Comparison of ENCODE assay signal across 10 cellular contexts in the genomic region with DNA sequence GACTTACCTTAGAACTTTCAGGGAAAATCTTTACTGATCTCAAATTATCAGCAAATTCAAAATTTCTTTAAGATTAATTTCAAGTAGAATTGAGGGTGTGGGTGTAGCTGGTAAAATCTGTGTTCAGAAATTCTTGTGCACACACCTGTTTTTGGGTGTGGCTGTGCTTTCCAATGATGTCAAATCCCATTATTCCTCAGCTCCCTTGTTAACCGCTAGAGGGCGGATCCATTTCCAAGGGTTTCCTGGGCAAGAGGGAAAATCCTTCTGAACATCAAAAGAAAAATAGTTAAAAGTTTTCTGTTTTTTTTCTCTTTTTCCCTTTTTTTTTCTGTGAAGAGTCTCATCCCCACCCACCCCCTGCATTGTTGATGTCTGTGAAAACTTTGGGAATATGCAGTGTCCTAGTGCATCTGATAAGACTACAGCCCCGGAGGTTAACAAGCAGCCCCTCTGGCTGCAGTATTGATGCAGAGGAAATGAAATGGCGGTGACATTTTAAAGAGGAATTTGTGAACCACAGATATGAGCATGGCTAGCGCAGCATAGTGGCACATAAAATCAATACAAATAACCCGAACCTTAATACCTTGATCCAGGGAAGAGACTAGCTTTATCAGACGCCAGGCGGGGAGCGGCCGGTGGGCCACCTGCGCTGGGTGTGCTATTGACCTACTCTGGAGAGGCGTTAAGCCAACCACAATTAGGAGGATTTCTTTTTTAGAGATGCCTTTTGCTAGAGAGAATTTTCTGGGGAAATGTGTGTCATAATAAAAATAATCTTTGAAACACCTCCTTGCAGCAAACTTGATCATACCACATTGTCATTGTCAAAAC.
DNase-seq lines count a peak whose midpoint lies in the region; ATAC-seq and TF ChIP-seq lines count a peak whose summit lies in the region.
"Had no signal": no experiment of that assay in that cellular context is flagged by ENCODE, and none has a peak within 500 bp of the region (broad histone marks: within the 10 kb centered on the region; RNA-seq: fewer than 3 reads in every experiment).

No MANE protein-coding gene starts in this region.

- H3K9me3 Mint-ChIP-seq in WTC11 (no peaks in the 10 kb centered on the region), immature natural killer cell (peaks cover 0 to 21% (median 4%) of the 10 kb centered on the region in 6 donors)
- no peaks in the 10 kb centered on the region for H3K9me3 Mint-ChIP-seq in stimulated activated naive CD8-positive, alpha-beta T cell treated with anti-CD3 and anti-CD28 coated beads, Interleukin-15, amount 100 ng/mL, for 72 hours

- H3K4me3 Mint-ChIP-seq in WTC11: no peak overlapping the region
- no peak overlapping the region for H3K4me3 Mint-ChIP-seq in immature natural killer cell
- H3K4me3 Mint-ChIP-seq in stimulated activated naive CD8-positive, alpha-beta T cell treated with anti-CD3 and anti-CD28 coated beads, Interleukin-15, amount 100 ng/mL, for 72 hours: no peak overlapping the region

- no peak overlapping the region for H3K27ac Mint-ChIP-seq in WTC11
- no peak overlapping the region for H3K27ac Mint-ChIP-seq in immature natural killer cell
- no peak overlapping the region for H3K27ac Mint-ChIP-seq in stimulated activated naive CD8-positive, alpha-beta T cell treated with anti-CD3 and anti-CD28 coated beads, Interleukin-15, amount 100 ng/mL, for 72 hours

- no peak for ATAC-seq in WTC11
- ATAC-seq in left colon: peak; percentile 67
- no peak for ATAC-seq in HG03571 (IDR thresholded peaks at IDR 0.05; ENCODE audit: unreplicated experiment)
- ATAC-seq in stimulated activated naive CD8-positive, alpha-beta T cell treated with anti-CD3 and anti-CD28 coated beads, Interleukin-15, amount 100 ng/mL, for 72 hours: no peak
- ATAC-seq: gastroesophageal sphincter had no signal

- DNase-seq in AG08395 (ENCODE audit: low spot score): peak; percentile 29
- peak; percentile 51 for DNase-seq in HPDE6-E6E7 (ENCODE audit: extremely low spot score)
- DNase-seq in WTC11 (ENCODE audit: low spot score): no peak
- peak; percentile 23 to 51 for DNase-seq in left colon
- no peak for DNase-seq in immature natural killer cell
- DNase-seq in stimulated activated naive CD8-positive, alpha-beta T cell treated with anti-CD3 and anti-CD28 coated beads, Interleukin-15, amount 100 ng/mL, for 72 hours: no peak
- no peak for DNase-seq in NCI-H1694 treated with DMSO at 0.1 percent for 48 hours (lab: John Stamatoyannopoulos, UW)
- DNase-seq: activated CD4-positive, alpha-beta T cell treated with anti-CD3 and anti-CD28 coated beads for 4 hours had no signal

- intact Hi-C loops in left colon (cut with DNase I, micrococcal nuclease): no loop called here

- peaks cover 16% of the 10 kb centered on the region for H3K4me1 Mint-ChIP-seq in WTC11
- no peaks in the 10 kb centered on the region for H3K4me1 Mint-ChIP-seq in immature natural killer cell
- H3K4me1 Mint-ChIP-seq in stimulated activated naive CD8-positive, alpha-beta T cell treated with anti-CD3 and anti-CD28 coated beads, Interleukin-15, amount 100 ng/mL, for 72 hours: no peaks in the 10 kb centered on the region

- H3K27me3 Mint-ChIP-seq in WTC11 (ENCODE audit: low read depth): peaks cover 89% of the 10 kb centered on the region
- peaks cover 0 to 6% (median 0%) of the 10 kb centered on the region in 3 donors for H3K27me3 Mint-ChIP-seq in immature natural killer cell (ENCODE audit: low read depth in 3 of 3)
- no peaks in the 10 kb centered on the region for H3K27me3 Mint-ChIP-seq in stimulated activated naive CD8-positive, alpha-beta T cell treated with anti-CD3 and anti-CD28 coated beads, Interleukin-15, amount 100 ng/mL, for 72 hours

- CTCF ChIA-PET in WTC11 (lab: Charles Lee): interaction anchor here (0.6 to 3.6 kb wide), 34 partner anchors 10 to 239 kb away, joined by 3 to 19 read pairs (median 4); partner anchors contain the start of gene FOXA2

- POLR2A ChIA-PET in WTC11 (lab: Charles Lee): interaction anchor here (0.7 kb wide), 1 partner anchor 14 kb away, joined by 6 read pairs; no protein-coding TSS in a partner anchor

- no peaks in the 10 kb centered on the region for H3K36me3 Mint-ChIP-seq in WTC11
- H3K36me3 Mint-ChIP-seq in immature natural killer cell: no peaks in the 10 kb centered on the region

- TF ChIP-seq CTCF in WTC11 (IDR thresholded peaks at IDR 0.05): peak; percentile 51

TF ChIP-seq in WTC11, 78 proteins besides CTCF, POLR2A, EP300 and RAD21 (continues in another document):
- TF ChIP-seq RORB (CRISPR knock-in tag; IDR thresholded peaks at IDR 0.05) (no peak), GRHL2 (CRISPR knock-in tag; IDR thresholded peaks at IDR 0.05; ENCODE audit: insufficient replicate concordance, severe bottlenecking) (no peak), ZNF317 (CRISPR knock-in tag; IDR thresholded peaks at IDR 0.05; ENCODE audit: borderline replicate concordance, low read depth) (no peak), MYBL2 (CRISPR knock-in tag; IDR thresholded peaks at IDR 0.05) (no peak), ZNF423 (CRISPR knock-in tag; IDR thresholded peaks at IDR 0.05) (no peak), AFF4 (CRISPR knock-in tag; IDR thresholded peaks at IDR 0.05; ENCODE audit: borderline replicate concordance) (no peak), NFE2L1 (CRISPR knock-in tag; IDR thresholded peaks at IDR 0.05) (no peak), ZNF512 (CRISPR knock-in tag; IDR thresholded peaks at IDR 0.05; ENCODE audit: borderline replicate concordance) (no peak), ZNF121 (CRISPR knock-in tag; IDR thresholded peaks at IDR 0.05) (no peak), ERG (CRISPR knock-in tag; IDR thresholded peaks at IDR 0.05) (no peak), SMAD4 (CRISPR knock-in tag; IDR thresholded peaks at IDR 0.05) (no peak), JAZF1 (CRISPR knock-in tag; IDR thresholded peaks at IDR 0.05) (no peak)
- TF ChIP-seq, protein P1, sequence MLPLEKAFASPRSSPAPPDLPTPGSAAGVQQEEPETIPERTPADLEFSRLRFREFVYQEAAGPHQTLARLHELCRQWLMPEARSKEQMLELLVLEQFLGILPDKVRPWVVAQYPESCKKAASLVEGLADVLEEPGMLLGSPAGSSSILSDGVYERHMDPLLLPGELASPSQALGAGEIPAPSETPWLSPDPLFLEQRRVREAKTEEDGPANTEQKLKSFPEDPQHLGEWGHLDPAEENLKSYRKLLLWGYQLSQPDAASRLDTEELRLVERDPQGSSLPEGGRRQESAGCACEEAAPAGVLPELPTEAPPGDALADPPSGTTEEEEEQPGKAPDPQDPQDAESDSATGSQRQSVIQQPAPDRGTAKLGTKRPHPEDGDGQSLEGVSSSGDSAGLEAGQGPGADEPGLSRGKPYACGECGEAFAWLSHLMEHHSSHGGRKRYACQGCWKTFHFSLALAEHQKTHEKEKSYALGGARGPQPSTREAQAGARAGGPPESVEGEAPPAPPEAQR (CRISPR knock-in tag; IDR thresholded peaks at IDR 0.05): no peak

Comparison
In these comparisons a context has a peak if more than half of its experiments do, and no peak if none do; other contexts are left out.
1. DNase-seq: peak in AG08395 (single experiment), HPDE6-E6E7 (single experiment) and left colon (2 of 2); none in WTC11 (single experiment), immature natural killer cell (0 of 3), stimulated activated naive CD8-positive, alpha-beta T cell treated with anti-CD3 and anti-CD28 coated beads, Interleukin-15, amount 100 ng/mL, for 72 hours (0 of 2) and NCI-H1694 treated with DMSO at 0.1 percent for 48 hours (single experiment).